Comparison of ENCODE assay signal across 1 cellular context in genomic region chr9:115015018-115015635, GRCh38.
TF ChIP-seq lines count a peak whose summit lies in the region.

No MANE protein-coding gene starts in this region.

TF ChIP-seq in IMR-90, 13 proteins besides CTCF, POLR2A, EP300 and RAD21 (continued from another document):
- peak; percentile 70 for TF ChIP-seq SMC3 (IDR thresholded peaks at IDR 0.05; ENCODE audit: low read depth, low read length)
